8 cellular contexts compared by ENCODE assay signal in genomic region chr13:19862511-19863313, GRCh38. TPM values are rescaled to one million over a fixed set of nuclear protein-coding genes. Genes with fewer than 3 reads are reported as not detected.
A peak's percentile ranks its signal among the peaks of the same experiment; 100 is the strongest.
DNase-seq lines count a peak whose midpoint lies in the region; ATAC-seq, FAIRE-seq and TF ChIP-seq lines count a peak whose summit lies in the region.

No MANE protein-coding gene starts in this region.

- peak; percentile 30 for FAIRE-seq in GM12892 (lab: Jason Lieb, UNC)

- POLR2A ChIA-PET in activated naive CD8-positive, alpha-beta T cell treated with anti-CD3 and anti-CD28 coated beads, Interleukin-2, amount 10 ng/mL, durations not matched to agents 7 days and 5 days (lab: Charles Lee): interaction anchor here (0.6 to 6.6 kb wide), 11 partner anchors 11 to 1314 kb away, joined by 4 to 50 read pairs (median 6); partner anchors contain the start of genes MPHOSPH8, MRPL57, PSPC1 and SKA3

- H3K4me3 ChIP-seq in SJSA1 (peak overlapping the region; percentile 55), left ventricle myocardium inferior (peak overlapping the region; percentile 85), psoas muscle (peak overlapping the region; percentile 79), vagina (peak overlapping the region; percentile 57 to 87)

- H3K9me3 ChIP-seq in SJSA1 (replicated peaks): no peaks in the 10 kb centered on the region
- no peaks in the 10 kb centered on the region for H3K9me3 ChIP-seq in left ventricle myocardium inferior (replicated peaks)
- H3K9me3 ChIP-seq in psoas muscle: no peaks in the 10 kb centered on the region
- no peaks in the 10 kb centered on the region for H3K9me3 ChIP-seq in vagina

- TF ChIP-seq POLR2A in GM12892 (IDR thresholded peaks at IDR 0.05; ENCODE audit: low read depth, low read length): no peak
- TF ChIP-seq POLR2A in vagina (IDR thresholded peaks at IDR 0.05): no peak

- H3K27me3 Mint-ChIP-seq in activated naive CD8-positive, alpha-beta T cell treated with anti-CD3 and anti-CD28 coated beads, Interleukin-2, amount 10 ng/mL, durations not matched to agents 7 days and 5 days: no peaks in the 10 kb centered on the region

- H3K27me3 ChIP-seq in SJSA1 (replicated peaks) (no peaks in the 10 kb centered on the region), left ventricle myocardium inferior (ENCODE audit: low read depth) (no peaks in the 10 kb centered on the region), psoas muscle (ENCODE audit: insufficient read depth in 3 of 3, low read length in 2 of 3) (no peaks in the 10 kb centered on the region), vagina (no peaks in the 10 kb centered on the region)

- intact Hi-C loops in left ventricle myocardium inferior (cut with micrococcal nuclease): loop anchor here (10.0 kb wide), 1 partner anchor 102 kb away; no protein-coding TSS in a partner anchor
- intact Hi-C loops in psoas muscle (cut with DNase I): loop anchor here (5.0 kb wide), 2 partner anchors 80 to 95 kb away; partner anchors contain the start of genes ZMYM2 (in 2 of the 2) and PSPC1 (in 1 of the 2)
- intact Hi-C loops in vagina (cut with DNase I): loop anchor here (2.0 to 5.0 kb wide), 4 partner anchors 80 to 705 kb away; partner anchors contain the start of genes IFT88, PSPC1 and ZMYM2

- H3K9me3 Mint-ChIP-seq in activated naive CD8-positive, alpha-beta T cell treated with anti-CD3 and anti-CD28 coated beads, Interleukin-2, amount 10 ng/mL, durations not matched to agents 7 days and 5 days: no peaks in the 10 kb centered on the region

- peaks cover 24% of the 10 kb centered on the region for H3K4me1 Mint-ChIP-seq in activated naive CD8-positive, alpha-beta T cell treated with anti-CD3 and anti-CD28 coated beads, Interleukin-2, amount 10 ng/mL, durations not matched to agents 7 days and 5 days

- H3K36me3 ChIP-seq in SJSA1 (peaks cover 4% of the 10 kb centered on the region; the same call in 1 of the 2 replicates), left ventricle myocardium inferior (no peaks in the 10 kb centered on the region), psoas muscle (ENCODE audit: insufficient read depth in 1 of 2, low read depth in 1 of 2) (peaks cover 0 to 10% of the 10 kb centered on the region in 2 donors), vagina (no peaks in the 10 kb centered on the region)

- H3K27ac ChIP-seq in SJSA1 (peak overlapping the region; percentile 68), left ventricle myocardium inferior (replicated peaks) (peak overlapping the region; percentile 98), psoas muscle (peak overlapping the region; percentile 94), vagina (peak overlapping the region; percentile 98)

- H3K4me3 Mint-ChIP-seq in activated naive CD8-positive, alpha-beta T cell treated with anti-CD3 and anti-CD28 coated beads, Interleukin-2, amount 10 ng/mL, durations not matched to agents 7 days and 5 days: peak overlapping the region; percentile 99

- TF ChIP-seq CTCF in left ventricle myocardium inferior (IDR thresholded peaks at IDR 0.05; ENCODE audit: borderline replicate concordance) (no peak), psoas muscle (IDR thresholded peaks at IDR 0.05) (no peak), vagina (IDR thresholded peaks at IDR 0.05) (no peak)

- peaks cover 25% of the 10 kb centered on the region for H3K4me1 ChIP-seq in SJSA1 (replicated peaks)
- peaks cover 44% of the 10 kb centered on the region for H3K4me1 ChIP-seq in left ventricle myocardium inferior
- peaks cover 16% of the 10 kb centered on the region for H3K4me1 ChIP-seq in psoas muscle
- H3K4me1 ChIP-seq in vagina: peaks cover 42% of the 10 kb centered on the region

- ATAC-seq in HG02938 (IDR thresholded peaks at IDR 0.05; ENCODE audit: unreplicated experiment): peak; percentile 3
- ATAC-seq in activated naive CD8-positive, alpha-beta T cell treated with anti-CD3 and anti-CD28 coated beads, Interleukin-2, amount 10 ng/mL, durations not matched to agents 7 days and 5 days (ENCODE audit: low read depth): no peak
- ATAC-seq in psoas muscle: peak in 3 of 4 donors; percentile 12 to 26 (median 16)
- ATAC-seq in HG03139 (IDR thresholded peaks at IDR 0.05; ENCODE audit: unreplicated experiment): no peak

- peaks cover 25% of the 10 kb centered on the region for H3K36me3 Mint-ChIP-seq in activated naive CD8-positive, alpha-beta T cell treated with anti-CD3 and anti-CD28 coated beads, Interleukin-2, amount 10 ng/mL, durations not matched to agents 7 days and 5 days

- peak; percentile 13 for DNase-seq in GM12892 (ENCODE audit: insufficient read length)
- DNase-seq in SJSA1 (ENCODE audit: low read depth in 1 of 2, low spot score in 2 of 2): peak; percentile 39 to 42
- DNase-seq in activated naive CD8-positive, alpha-beta T cell treated with anti-CD3 and anti-CD28 coated beads, Interleukin-2, amount 10 ng/mL, durations not matched to agents 7 days and 5 days: peak; percentile 69
- DNase-seq in left ventricle myocardium inferior: peak; percentile 28
- peak; percentile 34 to 62 for DNase-seq in psoas muscle
- no peak for DNase-seq in vagina (ENCODE audit: extremely low spot score in 2 of 2)

- 0% methylated on average over 52 to 63 of the region's 65 CpGs for WGBS in psoas muscle, 3 donors

- H3K27ac Mint-ChIP-seq in activated naive CD8-positive, alpha-beta T cell treated with anti-CD3 and anti-CD28 coated beads, Interleukin-2, amount 10 ng/mL, durations not matched to agents 7 days and 5 days: peak overlapping the region; percentile 99

RNA-seq across cellular contexts. Expression of gene ZMYM5, which starts 0.7 kb away (rescaled TPM):
- 13.7 TPM for polyA plus RNA-seq in GM12892 (2012; ENCODE audit: missing spikeins)
- total RNA-seq in SJSA1 (2014; rRNA removed; shearing (Covaris generic)): 4.7 and 6.7 TPM in 2 replicates
- 10 to 100 TPM; 20.8 to 22.2 TPM for total RNA-seq in activated naive CD8-positive, alpha-beta T cell treated with anti-CD3 and anti-CD28 coated beads, Interleukin-2, amount 10 ng/mL, durations not matched to agents 7 days and 5 days
- total RNA-seq in left ventricle myocardium inferior: 7.5 TPM
- total RNA-seq in psoas muscle: 1 to 10 TPM; 5.5 to 8.0 (median 6.1) TPM
- 1 to 10 TPM; 3.2 to 7.6 (median 5.6) TPM for polyA plus RNA-seq in psoas muscle
- total RNA-seq in vagina: 20.9 TPM

Comparison
In these comparisons a context has a peak if more than half of its experiments do, and no peak if none do; other contexts are left out.
1. DNase-seq: peak in GM12892 (single experiment), SJSA1 (2 of 2), activated naive CD8-positive, alpha-beta T cell treated with anti-CD3 and anti-CD28 coated beads, Interleukin-2, amount 10 ng/mL, durations not matched to agents 7 days and 5 days (single experiment), left ventricle myocardium inferior (single experiment) and psoas muscle (2 of 2); none in vagina (0 of 2).
2. ATAC-seq: peak in HG02938 (single experiment) and psoas muscle (3 of 4); none in activated naive CD8-positive, alpha-beta T cell treated with anti-CD3 and anti-CD28 coated beads, Interleukin-2, amount 10 ng/mL, durations not matched to agents 7 days and 5 days (single experiment) and HG03139 (single experiment).
3. Peak in every context shown above with its lines, with median percentiles within 50 percentile points of each other: H3K27ac ChIP-seq and H3K4me3 ChIP-seq.